Comparison of ENCODE assay signal across 14 cellular contexts in genomic region chr2:74991977-74992376, GRCh38. TPM values are rescaled to one million over a fixed set of nuclear protein-coding genes. Genes with fewer than 3 reads are reported as not detected.
DNase-seq lines count a peak whose midpoint lies in the region; TF ChIP-seq lines count a peak whose summit lies in the region.
"Had no signal": no experiment of that assay in that cellular context is flagged by ENCODE, and none has a peak within 500 bp of the region (broad histone marks: within the 10 kb centered on the region; RNA-seq: fewer than 3 reads in every experiment).

No MANE protein-coding gene starts in this region.

- H3K4me2 ChIP-seq in skeletal muscle satellite cell (ENCODE audit: low read length) = peak overlapping the region; percentile 16

- H3K9me3 ChIP-seq in skeletal muscle satellite cell (replicated peaks; ENCODE audit: low read length) = no peaks in the 10 kb centered on the region
- H3K9me3 ChIP-seq: suprapubic skin had no signal

- DNase-seq in HFFc6 (peak; percentile 82), astrocyte of the hippocampus (ENCODE audit: low read depth, low spot score) (peak; percentile 24), iris pigment epithelial cell (ENCODE audit: low read depth) (peak; percentile 73), cerebellum (ENCODE audit: low spot score) (no peak), NCI-H1436 (lab: John Stamatoyannopoulos, UW) (no peak), NCI-H1417 (lab: John Stamatoyannopoulos, UW) (no peak)
- DNase-seq: activated CD8-positive, alpha-beta memory T cell treated with anti-CD3 and anti-CD28 coated beads for 24 hours; activated naive CD4-positive, alpha-beta T cell treated with Interleukin-2 at 50 U/mL for 16 hours; naive B cell; NCI-H1105 treated with DMSO at 0.1 percent for 48 hours; NCI-H510A; T-helper 9 cell had no signal

- H3K27me3 ChIP-seq in skeletal muscle satellite cell (ENCODE audit: control insufficient read depth, insufficient read depth, low read length) = no peaks in the 10 kb centered on the region
- H3K27me3 ChIP-seq: suprapubic skin had no signal

- H3K9ac ChIP-seq in skeletal muscle satellite cell (ENCODE audit: low read depth, low read length) = peak overlapping the region; percentile 11

- no peak overlapping the region for H3K4me3 ChIP-seq in skeletal muscle satellite cell (ENCODE audit: low read length)
- H3K4me3 ChIP-seq: suprapubic skin had no signal

- H3K36me3 Mint-ChIP-seq in HFFc6 (ENCODE audit: low read depth) = peaks cover 6% of the 10 kb centered on the region; the same call in 1 of the 2 replicates

- H3K9me3 Mint-ChIP-seq in HFFc6 = no peaks in the 10 kb centered on the region

- H3K4me1 ChIP-seq in skeletal muscle satellite cell (ENCODE audit: control insufficient read depth, insufficient read depth, low read length) = peaks cover 9% of the 10 kb centered on the region
- H3K4me1 ChIP-seq: suprapubic skin had no signal

- H3K27me3 Mint-ChIP-seq in HFFc6 (ENCODE audit: insufficient read depth) = no peaks in the 10 kb centered on the region
- H3K27me3 Mint-ChIP-seq: naive B cell had no signal

- TF ChIP-seq CTCF in HFFc6 (IDR thresholded peaks at IDR 0.05) = no peak

- H3K27ac Mint-ChIP-seq in HFFc6 = peak overlapping the region; percentile 91

- 0 out of 2 replicates have a peak overlapping the region, but pooled peaks have one; percentile 12 for H3K4me3 Mint-ChIP-seq in HFFc6
- H3K4me3 Mint-ChIP-seq: naive B cell had no signal

- H3K4me1 Mint-ChIP-seq in HFFc6 (ENCODE audit: low read depth) = peaks cover 22% of the 10 kb centered on the region

- H3K36me3 ChIP-seq in skeletal muscle satellite cell (ENCODE audit: insufficient read depth, low read length) = no peaks in the 10 kb centered on the region
- H3K36me3 ChIP-seq: suprapubic skin had no signal

RNA-seq across cellular contexts. Expression of gene POLE4, which starts 33.5 kb away (rescaled TPM):
- total RNA-seq in HFFc6 (2021; fragmentation: NEBNext Ultra II Directional; extraction: Animal tissue kit (Norgen Biotek cat#: 25700)) = 100 to 1,000 TPM; 108 to 143 (median 122) TPM
- 15.2 and 18.8 TPM in 2 replicates for total RNA-seq in skeletal muscle satellite cell (2012; rRNA removed)
- 13.6 TPM for total RNA-seq in cerebellum

Comparison
In these comparisons a context has a peak if more than half of its experiments do, and no peak if none do; other contexts are left out.
1. DNase-seq: peak in HFFc6 (single experiment), astrocyte of the hippocampus (single experiment) and iris pigment epithelial cell (single experiment); none in cerebellum (single experiment), NCI-H1436 (single experiment) and NCI-H1417 (0 of 3).